2 cellular contexts compared by ENCODE assay signal in the genomic region with DNA sequence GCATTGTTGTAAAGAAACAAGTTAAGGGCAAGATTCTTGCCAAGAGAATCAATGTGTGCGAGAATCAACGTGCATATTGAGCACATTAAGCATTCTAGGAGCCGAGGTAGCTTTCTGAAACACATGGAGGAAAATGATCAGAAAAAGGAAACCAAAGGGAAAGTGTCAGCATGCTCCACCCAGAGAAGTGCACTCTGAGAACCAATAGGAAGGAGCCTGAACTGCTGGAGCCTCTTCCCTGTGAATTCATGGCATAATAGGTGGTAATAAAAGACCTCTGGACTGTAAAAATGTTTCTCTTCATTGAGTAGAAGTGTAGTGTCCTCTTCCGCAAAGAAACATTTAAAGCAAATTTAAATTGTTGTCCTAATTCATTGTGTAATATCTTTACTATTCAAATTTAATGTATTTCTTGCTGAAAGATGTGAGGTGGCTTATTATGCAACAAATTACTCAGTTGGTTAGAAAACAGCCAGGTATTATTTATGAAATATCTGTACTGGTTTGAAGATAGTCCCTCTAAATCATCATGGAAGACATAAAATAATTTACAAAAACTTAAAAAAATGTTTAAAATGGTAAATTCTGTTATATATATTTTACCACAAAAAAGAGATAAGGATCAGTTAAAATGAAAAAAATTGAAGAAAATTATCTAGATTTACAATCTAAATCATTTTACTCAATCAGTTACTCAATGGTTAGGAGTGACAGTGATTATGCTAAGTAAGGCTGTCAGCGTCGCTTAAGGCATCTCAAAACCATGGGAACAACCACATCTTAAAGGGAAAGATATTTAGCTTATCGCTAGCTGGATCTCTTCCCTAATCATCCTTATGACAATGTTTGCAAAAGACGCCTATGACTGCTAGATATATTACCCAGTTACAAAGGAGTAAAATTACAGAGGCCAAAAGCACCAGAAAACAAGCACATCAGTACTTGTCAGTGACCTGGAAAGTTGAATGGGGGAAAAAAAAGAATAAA.
TF ChIP-seq lines count a peak whose summit lies in the region.

No MANE protein-coding gene starts in this region.

TF ChIP-seq in neural cell, 6 proteins besides CTCF, POLR2A, EP300 and RAD21:
- no peak for TF ChIP-seq POLR2AphosphoS5 (IDR thresholded peaks at IDR 0.05)
- no peak for TF ChIP-seq SMC3 (conservative IDR thresholded peaks at IDR 0.05; ENCODE audit: poor library complexity)
- no peak for TF ChIP-seq MXI1 (conservative IDR thresholded peaks at IDR 0.05; ENCODE audit: poor library complexity, severe bottlenecking)
- TF ChIP-seq, protein P1, sequence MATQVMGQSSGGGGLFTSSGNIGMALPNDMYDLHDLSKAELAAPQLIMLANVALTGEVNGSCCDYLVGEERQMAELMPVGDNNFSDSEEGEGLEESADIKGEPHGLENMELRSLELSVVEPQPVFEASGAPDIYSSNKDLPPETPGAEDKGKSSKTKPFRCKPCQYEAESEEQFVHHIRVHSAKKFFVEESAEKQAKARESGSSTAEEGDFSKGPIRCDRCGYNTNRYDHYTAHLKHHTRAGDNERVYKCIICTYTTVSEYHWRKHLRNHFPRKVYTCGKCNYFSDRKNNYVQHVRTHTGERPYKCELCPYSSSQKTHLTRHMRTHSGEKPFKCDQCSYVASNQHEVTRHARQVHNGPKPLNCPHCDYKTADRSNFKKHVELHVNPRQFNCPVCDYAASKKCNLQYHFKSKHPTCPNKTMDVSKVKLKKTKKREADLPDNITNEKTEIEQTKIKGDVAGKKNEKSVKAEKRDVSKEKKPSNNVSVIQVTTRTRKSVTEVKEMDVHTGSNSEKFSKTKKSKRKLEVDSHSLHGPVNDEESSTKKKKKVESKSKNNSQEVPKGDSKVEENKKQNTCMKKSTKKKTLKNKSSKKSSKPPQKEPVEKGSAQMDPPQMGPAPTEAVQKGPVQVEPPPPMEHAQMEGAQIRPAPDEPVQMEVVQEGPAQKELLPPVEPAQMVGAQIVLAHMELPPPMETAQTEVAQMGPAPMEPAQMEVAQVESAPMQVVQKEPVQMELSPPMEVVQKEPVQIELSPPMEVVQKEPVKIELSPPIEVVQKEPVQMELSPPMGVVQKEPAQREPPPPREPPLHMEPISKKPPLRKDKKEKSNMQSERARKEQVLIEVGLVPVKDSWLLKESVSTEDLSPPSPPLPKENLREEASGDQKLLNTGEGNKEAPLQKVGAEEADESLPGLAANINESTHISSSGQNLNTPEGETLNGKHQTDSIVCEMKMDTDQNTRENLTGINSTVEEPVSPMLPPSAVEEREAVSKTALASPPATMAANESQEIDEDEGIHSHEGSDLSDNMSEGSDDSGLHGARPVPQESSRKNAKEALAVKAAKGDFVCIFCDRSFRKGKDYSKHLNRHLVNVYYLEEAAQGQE (IDR thresholded peaks at IDR 0.05; ENCODE audit: borderline replicate concordance), result no peak
- TF ChIP-seq EZH2 (IDR thresholded peaks at IDR 0.05; ENCODE audit: borderline replicate concordance, insufficient read depth, low read length, poor library complexity, severe bottlenecking), result no peak
- TF ChIP-seq TAF1 (IDR thresholded peaks at IDR 0.05; ENCODE audit: low read depth), result no peak

TF ChIP-seq in HepG2, 621 proteins besides CTCF, POLR2A, EP300 and RAD21:
- TF ChIP-seq, protein P2, sequence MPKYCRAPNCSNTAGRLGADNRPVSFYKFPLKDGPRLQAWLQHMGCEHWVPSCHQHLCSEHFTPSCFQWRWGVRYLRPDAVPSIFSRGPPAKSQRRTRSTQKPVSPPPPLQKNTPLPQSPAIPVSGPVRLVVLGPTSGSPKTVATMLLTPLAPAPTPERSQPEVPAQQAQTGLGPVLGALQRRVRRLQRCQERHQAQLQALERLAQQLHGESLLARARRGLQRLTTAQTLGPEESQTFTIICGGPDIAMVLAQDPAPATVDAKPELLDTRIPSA (CRISPR knock-in tag; IDR thresholded peaks at IDR 0.05; ENCODE audit: borderline replicate concordance), result no peak
- TF ChIP-seq NR3C1 (CRISPR knock-in tag; IDR thresholded peaks at IDR 0.05) (no peak), GFI1 (CRISPR knock-in tag; IDR thresholded peaks at IDR 0.05; ENCODE audit: borderline replicate concordance) (no peak)
TF ChIP-seq in HepG2: peak in this region for 0.
